8 cellular contexts compared by ENCODE assay signal in the genomic region with DNA sequence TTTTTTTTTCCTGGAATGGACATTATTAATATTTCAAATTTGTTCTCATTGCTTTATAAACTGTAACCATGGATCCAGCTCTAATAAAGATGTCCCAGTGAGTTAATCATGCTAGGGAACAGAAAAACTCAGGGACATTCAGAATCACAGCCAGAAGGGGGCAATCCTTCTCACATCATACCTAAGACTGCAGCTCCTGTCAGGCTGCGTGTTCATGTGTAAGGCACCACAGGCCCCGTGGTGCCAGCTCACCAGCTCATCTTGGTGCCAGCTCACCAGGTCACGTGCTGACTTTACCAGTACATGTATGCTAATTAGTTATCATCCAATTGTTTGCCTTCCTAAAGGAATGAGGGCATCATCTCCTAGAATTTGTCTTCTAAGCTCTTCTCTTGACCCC.
DNase-seq lines count a peak whose midpoint lies in the region; ATAC-seq and TF ChIP-seq lines count a peak whose summit lies in the region.

No MANE protein-coding gene starts in this region.

- DNase-seq in DMS153 (lab: John Stamatoyannopoulos, UW): peak; percentile 36
- peak; percentile 74 for DNase-seq in HCEC 1CT
- peak; percentile 91 for DNase-seq in NCI-H69 (lab: John Stamatoyannopoulos, UW)
- DNase-seq in choroid plexus epithelial cell (ENCODE audit: low read depth): peak; percentile 67
- DNase-seq in mucosa of gallbladder (ENCODE audit: low spot score): peak; percentile 51
- DNase-seq in lower leg skin (ENCODE audit: low spot score in 2 of 2): no peak
- no peak for DNase-seq in stimulated activated CD8-positive, alpha-beta memory T cell treated with anti-CD3 and anti-CD28 coated beads, Interleukin-4, amount 100 ng/mL, for 48 hours

- no peak for TF ChIP-seq POLR2A in lower leg skin (IDR thresholded peaks at IDR 0.05)

- intact Hi-C loops in lower leg skin (cut with DNase I; ENCODE audit: low total_unique reads): no loop called here

- TF ChIP-seq CTCF in choroid plexus epithelial cell (conservative IDR thresholded peaks at IDR 0.05; ENCODE audit: low read depth, low read length) (peak; percentile 61), lower leg skin (IDR thresholded peaks at IDR 0.05) (no peak)

- 40 to 47% methylated on average over 3 of the region's 3 CpGs for WGBS in lower leg skin, 2 donors

- no peak for ATAC-seq in GM19467 (IDR thresholded peaks at IDR 0.05; ENCODE audit: unreplicated experiment)

- H3K4me3 ChIP-seq in choroid plexus epithelial cell (ENCODE audit: low read depth, low read length) (no peak overlapping the region), lower leg skin (ENCODE audit: low read depth, poor library complexity, severe bottlenecking) (no peak overlapping the region)

Comparison
In these comparisons a context has a peak if more than half of its experiments do, and no peak if none do; other contexts are left out.
1. DNase-seq: peak in DMS153 (single experiment), HCEC 1CT (single experiment), NCI-H69 (single experiment), choroid plexus epithelial cell (single experiment) and mucosa of gallbladder (single experiment); none in lower leg skin (0 of 2) and stimulated activated CD8-positive, alpha-beta memory T cell treated with anti-CD3 and anti-CD28 coated beads, Interleukin-4, amount 100 ng/mL, for 48 hours (single experiment).